Comparison of ENCODE assay signal across 15 cellular contexts in the genomic region with DNA sequence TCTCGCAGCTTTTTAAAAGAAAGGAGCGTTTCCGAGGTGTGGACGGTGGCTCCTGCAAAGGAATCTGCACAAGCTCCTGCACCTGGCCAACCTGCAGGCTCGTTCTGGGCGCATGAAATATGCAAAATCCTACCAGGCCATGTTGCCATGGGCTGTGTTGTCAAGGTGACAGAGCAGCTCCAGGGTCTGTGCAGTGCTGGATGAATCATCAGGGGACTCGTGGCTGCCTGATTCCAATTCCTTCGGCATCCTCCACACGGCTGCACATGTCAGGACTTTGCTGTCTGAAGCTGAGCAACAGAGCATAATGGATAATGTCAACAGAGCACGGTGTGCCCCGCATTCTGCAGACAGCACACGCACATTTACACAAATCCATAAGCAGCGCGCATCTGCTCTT.
DNase-seq lines count a peak whose midpoint lies in the region; ATAC-seq, FAIRE-seq and TF ChIP-seq lines count a peak whose summit lies in the region.
"Had no signal": no experiment of that assay in that cellular context is flagged by ENCODE, and none has a peak within 500 bp of the region (broad histone marks: within the 10 kb centered on the region; RNA-seq: fewer than 3 reads in every experiment).

No MANE protein-coding gene starts in this region.

- TF ChIP-seq RAD21 in IMR-90 (IDR thresholded peaks at IDR 0.05; ENCODE audit: low read length): no peak

- no peak overlapping the region for H3K4me3 Mint-ChIP-seq in astrocyte (ENCODE audit: unreplicated experiment)
- H3K4me3 Mint-ChIP-seq: CD4-positive, CD25-positive, alpha-beta regulatory T cell; nephron had no signal

- no peak overlapping the region for H3K4ac ChIP-seq in IMR-90 (ENCODE audit: low read depth, low read length)

- no peak overlapping the region for H3K14ac ChIP-seq in IMR-90 (replicated peaks; ENCODE audit: low read depth, low read length)

- H4K5ac ChIP-seq in IMR-90 (ENCODE audit: low read depth, low read length): no peak overlapping the region

- H2AFZ ChIP-seq in IMR-90 (replicated peaks; ENCODE audit: low read length, poor library complexity) (no peak overlapping the region), astrocyte (ENCODE audit: low read depth, low read length) (no peak overlapping the region), mammary epithelial cell (ENCODE audit: low read depth, low read length) (no peak overlapping the region)

- no peak for TF ChIP-seq CTCF in IMR-90 (conservative IDR thresholded peaks at IDR 0.05; ENCODE audit: low read depth, low read length)
- TF ChIP-seq CTCF in astrocyte (IDR thresholded peaks at IDR 0.05; ENCODE audit: insufficient read depth, low read depth, low read length): no peak
- TF ChIP-seq CTCF in mammary epithelial cell (conservative IDR thresholded peaks at IDR 0.05 in 1 of 2, IDR thresholded peaks at IDR 0.05 in 1 of 2; ENCODE audit: extremely low read depth in 1 of 2, insufficient read depth in 1 of 2, low read depth in 1 of 2, low read length in 2 of 2): no peak

- H3K56ac ChIP-seq in IMR-90 (ENCODE audit: extremely low read depth, insufficient read depth, low read length): no peak overlapping the region

- H2AK9ac ChIP-seq in IMR-90 (replicated peaks; ENCODE audit: low read depth, low read length, poor library complexity): no peak overlapping the region

- intact Hi-C loops in IMR-90 (cut with micrococcal nuclease): no loop called here
- intact Hi-C loops in mammary epithelial cell (cut with micrococcal nuclease): no loop called here

- H3K9me3 ChIP-seq in IMR-90 (ENCODE audit: control insufficient read depth, insufficient read depth, low read length): no peaks in the 10 kb centered on the region
- H3K9me3 ChIP-seq in astrocyte (ENCODE audit: insufficient read depth, low read depth, low read length): no peaks in the 10 kb centered on the region
- H3K9me3 ChIP-seq in mammary epithelial cell (replicated peaks; ENCODE audit: insufficient read depth, low read length): no peaks in the 10 kb centered on the region
- H3K9me3 ChIP-seq: adrenal gland, left ventricle myocardium inferior, spleen had no signal

- H3K18ac ChIP-seq in IMR-90 (ENCODE audit: low read depth, low read length): no peak overlapping the region

- no peak overlapping the region for H4K8ac ChIP-seq in IMR-90 (ENCODE audit: low read depth in 2 of 2, low read length in 2 of 2)

- no peak overlapping the region for H3K23ac ChIP-seq in IMR-90 (ENCODE audit: low read depth, low read length)

- BruUV-seq in IMR-90 (replicated peaks; lab: Mats Ljungman, UMichigan) (no TSS peak), mammary epithelial cell (replicated peaks; lab: Mats Ljungman, UMichigan) (no TSS peak)

- H3K27me3 ChIP-seq in IMR-90 (ENCODE audit: control insufficient read depth, insufficient read depth, low read length) (no peaks in the 10 kb centered on the region), astrocyte (ENCODE audit: insufficient read depth, low read length) (no peaks in the 10 kb centered on the region), mammary epithelial cell (ENCODE audit: insufficient read depth, low read length) (no peaks in the 10 kb centered on the region)
- H3K27me3 ChIP-seq: adrenal gland, spleen had no signal

- WGBS in IMR-90 (ENCODE audit: extremely low coverage in 2 of 2, insufficient read length in 1 of 2), 2 experiments: 83% methylated on average over 9 of the region's 14 CpGs; no CpG with 5 or more reads in 1 of the 2 experiments
- WGBS in mammary epithelial cell (ENCODE audit: low coverage, missing lambda C conversion rate): 92% methylated on average over 14 of the region's 14 CpGs

- H3K79me2 ChIP-seq in astrocyte (ENCODE audit: insufficient read depth, low read length): no peaks in the 10 kb centered on the region
- no peaks in the 10 kb centered on the region for H3K79me2 ChIP-seq in mammary epithelial cell (ENCODE audit: insufficient read depth, low read length)

- CTCF ChIA-PET in IMR-90 (lab: Yijun Ruan, JAX) (no interaction called here), mammary epithelial cell (lab: Charles Lee; ENCODE audit: low non-redundant PET) (no interaction called here)

- no peak overlapping the region for H2BK20ac ChIP-seq in IMR-90 (ENCODE audit: low read depth, low read length)

- H3K9me1 ChIP-seq in IMR-90 (ENCODE audit: insufficient read depth, low read length): no peaks in the 10 kb centered on the region

- DNase-seq in IMR-90: peak; percentile 22
- DNase-seq in astrocyte (ENCODE audit: low read depth): peak; percentile 64
- peak; percentile 46 for DNase-seq in iris pigment epithelial cell (ENCODE audit: low read depth)
- peak; percentile 4 for DNase-seq in skeletal muscle cell (ENCODE audit: low read depth)
- DNase-seq in mammary epithelial cell: no peak
- DNase-seq in GM03348 (ENCODE audit: low spot score): no peak
- DNase-seq: CD4-positive, CD25-positive, alpha-beta regulatory T cell; effector CD8-positive, alpha-beta T cell; left ventricle myocardium inferior; NCI-H1048; SIG-M5 had no signal

- no peak overlapping the region for H2BK5ac ChIP-seq in IMR-90 (ENCODE audit: low read depth, low read length, poor library complexity, severe bottlenecking)

- no peak overlapping the region for H2BK15ac ChIP-seq in IMR-90 (ENCODE audit: low read depth, low read length)

- H3K27me3 Mint-ChIP-seq in astrocyte (ENCODE audit: low read depth, unreplicated experiment): no peaks in the 10 kb centered on the region
- H3K27me3 Mint-ChIP-seq: CD4-positive, CD25-positive, alpha-beta regulatory T cell had no signal

- no peak overlapping the region for H2BK120ac ChIP-seq in IMR-90 (ENCODE audit: low read depth, low read length)

- no peak; the same call in 1 of the 2 replicates for ATAC-seq in IMR-90 (ENCODE audit: low read depth)
- no peak for ATAC-seq in GM21423 (IDR thresholded peaks at IDR 0.05; ENCODE audit: unreplicated experiment)

- H3K4me3 ChIP-seq in IMR-90 (ENCODE audit: insufficient read depth, low read depth, low read length) (no peak overlapping the region), astrocyte (ENCODE audit: insufficient read depth, low read depth, low read length) (no peak overlapping the region), skeletal muscle cell (ENCODE audit: low read depth, low read length) (no peak overlapping the region), mammary epithelial cell (replicated peaks in 1 of 3; ENCODE audit: insufficient read depth in 1 of 3, low read depth in 2 of 3, low read length in 3 of 3) (no peak overlapping the region)
- H3K4me3 ChIP-seq: adrenal gland, left ventricle myocardium inferior, spleen had no signal

- no peak for TF ChIP-seq POLR2A in IMR-90 (IDR thresholded peaks at IDR 0.05; ENCODE audit: low read depth, low read length)

- no peak overlapping the region for H3K4me2 ChIP-seq in IMR-90 (ENCODE audit: low read depth, low read length)
- H3K4me2 ChIP-seq in astrocyte (ENCODE audit: low read length): peak overlapping the region; percentile 74
- no peak overlapping the region for H3K4me2 ChIP-seq in mammary epithelial cell (ENCODE audit: insufficient read depth, low read depth, low read length)

- no peak overlapping the region for H3K27ac Mint-ChIP-seq in astrocyte (ENCODE audit: unreplicated experiment)
- H3K27ac Mint-ChIP-seq: CD4-positive, CD25-positive, alpha-beta regulatory T cell had no signal

- H3K27ac ChIP-seq in IMR-90 (ENCODE audit: insufficient read depth, low read length): no peak overlapping the region
- no peak overlapping the region for H3K27ac ChIP-seq in astrocyte (ENCODE audit: low read depth, low read length)
- H3K27ac ChIP-seq in mammary epithelial cell (ENCODE audit: insufficient read depth, low read depth, low read length): no peak overlapping the region
- H3K27ac ChIP-seq: adrenal gland, left ventricle myocardium inferior, spleen had no signal

- in situ Hi-C loops in IMR-90 (cut with MboI; ENCODE audit: low sequenced_read_pairs): no loop called here
- in situ Hi-C loops in mammary epithelial cell (cut with MboI; ENCODE audit: low sequenced_read_pairs in 2 of 2): no loop called here

- H3K79me1 ChIP-seq in IMR-90 (ENCODE audit: low read depth in 1 of 2, low read length in 2 of 2): peaks cover 0 to 6% of the 10 kb centered on the region in 2 experiments; a peak in 2 of 4 replicates

- H3K4me1 Mint-ChIP-seq in astrocyte (ENCODE audit: low read depth, unreplicated experiment): peaks cover 9% of the 10 kb centered on the region
- H3K4me1 Mint-ChIP-seq: nephron had no signal

- dilution Hi-C loops in IMR-90 (cut with HindIII; ENCODE audit: low sequenced_read_pairs, unreplicated experiment) (no loop called here), mammary epithelial cell (cut with HindIII; ENCODE audit: low sequenced_read_pairs) (no loop called here)

- H4K20me1 ChIP-seq in IMR-90 (ENCODE audit: insufficient read depth, low read length) (no peaks in the 10 kb centered on the region), astrocyte (ENCODE audit: insufficient read depth, low read length) (peaks cover 30% of the 10 kb centered on the region), mammary epithelial cell (ENCODE audit: insufficient read depth, low read length) (no peaks in the 10 kb centered on the region)

- no peak overlapping the region for H4K91ac ChIP-seq in IMR-90 (ENCODE audit: insufficient read depth, low read depth, low read length)

- H3K9ac ChIP-seq in IMR-90 (ENCODE audit: low read depth, low read length) (no peak overlapping the region), astrocyte (ENCODE audit: low read length) (no peak overlapping the region), mammary epithelial cell (ENCODE audit: insufficient read depth, low read length) (no peak overlapping the region)

- H3K4me1 ChIP-seq in IMR-90 (ENCODE audit: control insufficient read depth, insufficient read depth, low read length) (no peaks in the 10 kb centered on the region; the same call in 1 of the 2 replicates), astrocyte (ENCODE audit: insufficient read depth, low read length) (no peaks in the 10 kb centered on the region), mammary epithelial cell (ENCODE audit: insufficient read depth, low read length) (no peaks in the 10 kb centered on the region)
- H3K4me1 ChIP-seq: adrenal gland had no signal

- H3K36me3 ChIP-seq in IMR-90 (ENCODE audit: control insufficient read depth, insufficient read depth, low read length) (peaks cover 5% of the 10 kb centered on the region; the same call in 1 of the 2 replicates), astrocyte (ENCODE audit: insufficient read depth, low read length) (no peaks in the 10 kb centered on the region), mammary epithelial cell (ENCODE audit: insufficient read depth, low read length) (no peaks in the 10 kb centered on the region)
- H3K36me3 ChIP-seq: adrenal gland had no signal

- H3K9me3 Mint-ChIP-seq in astrocyte (ENCODE audit: unreplicated experiment): no peaks in the 10 kb centered on the region
- H3K9me3 Mint-ChIP-seq: nephron had no signal

- no peak overlapping the region for H2AK5ac ChIP-seq in IMR-90 (ENCODE audit: low read depth, low read length)

- peaks cover 9% of the 10 kb centered on the region for H3K36me3 Mint-ChIP-seq in astrocyte (ENCODE audit: low read depth, unreplicated experiment)

- no peak for FAIRE-seq in astrocyte (lab: Jason Lieb, UNC)

- POLR2A ChIA-PET in IMR-90 (lab: Charles Lee; ENCODE audit: unreplicated experiment): no interaction called here

TF ChIP-seq in IMR-90, 13 proteins besides CTCF, POLR2A, EP300 and RAD21 (continues in another document):
- no peak for TF ChIP-seq SMC3 (IDR thresholded peaks at IDR 0.05; ENCODE audit: low read depth, low read length)
- TF ChIP-seq FOS (IDR thresholded peaks at IDR 0.05; ENCODE audit: low read depth, low read length): no peak
- no peak for TF ChIP-seq MAZ (IDR thresholded peaks at IDR 0.05; ENCODE audit: borderline replicate concordance, low read depth, low read length)

Comparison
In these comparisons a context has a peak if more than half of its experiments do, and no peak if none do; other contexts are left out.
1. DNase-seq: peak in IMR-90 (single experiment), astrocyte (single experiment), iris pigment epithelial cell (single experiment) and skeletal muscle cell (single experiment); none in mammary epithelial cell (single experiment) and GM03348 (single experiment).